Comparison of ENCODE assay signal across 14 cellular contexts in genomic region chr20:36400901-36401300, GRCh38.
A peak's percentile ranks its signal among the peaks of the same experiment; 100 is the strongest.
DNase-seq lines count a peak whose midpoint lies in the region; ATAC-seq and TF ChIP-seq lines count a peak whose summit lies in the region.
"Had no signal": no experiment of that assay in that cellular context is flagged by ENCODE, and none has a peak within 500 bp of the region (broad histone marks: within the 10 kb centered on the region; RNA-seq: fewer than 3 reads in every experiment).

No MANE protein-coding gene starts in this region.

- no peak overlapping the region for H3K4me3 Mint-ChIP-seq in GM23338
- H3K4me3 Mint-ChIP-seq in stimulated activated naive B cell treated with anti-CD40 and anti-IgM and Interleukin-4, amounts not matched to agents 10 μg/mL and 1 μg/mL and 100 μg/mL, for 72 hours = no peak overlapping the region

- H3K4me3 ChIP-seq in BE2C (ENCODE audit: low read depth, low read length) (no peak overlapping the region), GM23338 (no peak overlapping the region)
- H3K4me3 ChIP-seq: SJSA1 had no signal

- peak; percentile 36 for DNase-seq in BE2C
- DNase-seq in GM23338 (ENCODE audit: low spot score) = peak; percentile 59
- peak; percentile 75 for DNase-seq in SK-MEL-5 (ENCODE audit: low read depth, low spot score)
- DNase-seq in iPS-NIHi7 (ENCODE audit: extremely low spot score) = peak; percentile 57
- DNase-seq in stimulated activated naive B cell treated with anti-CD40 and anti-IgM and Interleukin-4, amounts not matched to agents 10 μg/mL and 1 μg/mL and 100 μg/mL, for 72 hours = no peak
- no peak for DNase-seq in SKM-1 (lab: John Stamatoyannopoulos, UW; ENCODE audit: unreplicated experiment)
- no peak for DNase-seq in activated gamma-delta T cell (lab: John Stamatoyannopoulos, UW)
- DNase-seq: KG1, NCI-H1417 treated with DMSO at 0.1 percent for 48 hours, NCI-H2029 treated with DMSO at 0.1 percent for 48 hours, T-helper 1 cell had no signal

- no peaks in the 10 kb centered on the region for H3K36me3 ChIP-seq in BE2C
- no peaks in the 10 kb centered on the region for H3K36me3 ChIP-seq in GM23338 (ENCODE audit: insufficient read depth)
- H3K36me3 ChIP-seq: SJSA1 had no signal

- peaks cover 16% of the 10 kb centered on the region for H3K4me1 Mint-ChIP-seq in GM23338
- peaks cover 0 to 1% of the 10 kb centered on the region in 2 donors for H3K4me1 Mint-ChIP-seq in stimulated activated naive B cell treated with anti-CD40 and anti-IgM and Interleukin-4, amounts not matched to agents 10 μg/mL and 1 μg/mL and 100 μg/mL, for 72 hours
- H3K4me1 Mint-ChIP-seq: CD14-positive monocyte had no signal

- H3K4me2 ChIP-seq in GM23338 = 0 out of 2 replicates have a peak overlapping the region, but pooled peaks have one; percentile 32

- H3K9me3 ChIP-seq in BE2C = no peaks in the 10 kb centered on the region
- H3K9me3 ChIP-seq: SJSA1 had no signal

- no peaks in the 10 kb centered on the region for H3K27me3 ChIP-seq in BE2C
- no peaks in the 10 kb centered on the region for H3K27me3 ChIP-seq in GM23338 (ENCODE audit: insufficient read depth)

- no peaks in the 10 kb centered on the region for H3F3A ChIP-seq in GM23338 (replicated peaks; ENCODE audit: low read depth)

- H3K27me3 Mint-ChIP-seq in GM23338 (ENCODE audit: insufficient read depth, low read depth, poor library complexity) = peaks cover 10% of the 10 kb centered on the region
- peaks cover 47 to 55% of the 10 kb centered on the region in 2 donors for H3K27me3 Mint-ChIP-seq in stimulated activated naive B cell treated with anti-CD40 and anti-IgM and Interleukin-4, amounts not matched to agents 10 μg/mL and 1 μg/mL and 100 μg/mL, for 72 hours

- H3K27ac ChIP-seq in GM23338 (ENCODE audit: low read depth) = no peak overlapping the region
- H3K27ac ChIP-seq: RWPE1, SJSA1 had no signal

- TF ChIP-seq CTCF in BE2C (IDR thresholded peaks at IDR 0.05; ENCODE audit: low read depth, low read length) (no peak), GM23338 (conservative IDR thresholded peaks at IDR 0.05; ENCODE audit: low read depth in 2 of 2) (no peak)

- in situ Hi-C loops in SK-MEL-5 (cut with HindIII; ENCODE audit: low pct_unique_long_range_greater_than_20kb, low sequenced_read_pairs) = no loop called here

- H3K4me1 ChIP-seq in BE2C (no peaks in the 10 kb centered on the region), GM23338 (ENCODE audit: insufficient read depth) (peaks cover 9% of the 10 kb centered on the region)
- H3K4me1 ChIP-seq: SJSA1 had no signal

- H4K20me1 ChIP-seq in GM23338 (replicated peaks; ENCODE audit: insufficient read depth) = no peaks in the 10 kb centered on the region

- peak overlapping the region; percentile 76; the same call in 1 of the 2 replicates for H2AFZ ChIP-seq in GM23338

- H3K9me3 Mint-ChIP-seq in GM23338 = no peaks in the 10 kb centered on the region; the same call in 2 of the 3 replicates
- H3K9me3 Mint-ChIP-seq in stimulated activated naive B cell treated with anti-CD40 and anti-IgM and Interleukin-4, amounts not matched to agents 10 μg/mL and 1 μg/mL and 100 μg/mL, for 72 hours = peaks cover 2 to 5% of the 10 kb centered on the region in 2 donors

- H3K9me2 ChIP-seq in GM23338 (ENCODE audit: insufficient read depth) = no peaks in the 10 kb centered on the region

- H3K27ac Mint-ChIP-seq in GM23338 = no peak overlapping the region
- no peak overlapping the region for H3K27ac Mint-ChIP-seq in stimulated activated naive B cell treated with anti-CD40 and anti-IgM and Interleukin-4, amounts not matched to agents 10 μg/mL and 1 μg/mL and 100 μg/mL, for 72 hours
- H3K27ac Mint-ChIP-seq: CD14-positive monocyte had no signal

- peak; percentile 75 for ATAC-seq in GM23338
- ATAC-seq in stimulated activated naive B cell treated with anti-CD40 and anti-IgM and Interleukin-4, amounts not matched to agents 10 μg/mL and 1 μg/mL and 100 μg/mL, for 72 hours (replicated peaks) = no peak

- H3K79me2 ChIP-seq in GM23338 (replicated peaks; ENCODE audit: insufficient read depth) = no peaks in the 10 kb centered on the region

- no peaks in the 10 kb centered on the region; the same call in 2 of the 3 replicates for H3K36me3 Mint-ChIP-seq in GM23338 (ENCODE audit: low read depth)
- no peaks in the 10 kb centered on the region for H3K36me3 Mint-ChIP-seq in stimulated activated naive B cell treated with anti-CD40 and anti-IgM and Interleukin-4, amounts not matched to agents 10 μg/mL and 1 μg/mL and 100 μg/mL, for 72 hours
- H3K36me3 Mint-ChIP-seq: CD14-positive monocyte had no signal

TF ChIP-seq in GM23338, 12 proteins besides CTCF, POLR2A, EP300 and RAD21 (continues in another document):
- no peak for TF ChIP-seq ZNF462 (CRISPR knock-in tag; IDR thresholded peaks at IDR 0.05)
- TF ChIP-seq NANOG (IDR thresholded peaks at IDR 0.05; ENCODE audit: borderline replicate concordance) = no peak
- no peak for TF ChIP-seq STAT1 (IDR thresholded peaks at IDR 0.05; ENCODE audit: unreplicated experiment)
- no peak for TF ChIP-seq ZNF114 (CRISPR knock-in tag; IDR thresholded peaks at IDR 0.05)
- TF ChIP-seq ETS1 (IDR thresholded peaks at IDR 0.05) = no peak
- TF ChIP-seq ZNF331 (CRISPR knock-in tag; IDR thresholded peaks at IDR 0.05; ENCODE audit: low read depth) = no peak
- TF ChIP-seq EZH2phosphoT487 (IDR thresholded peaks at IDR 0.05; ENCODE audit: unreplicated experiment) = no peak
- TF ChIP-seq CREB1 (CRISPR knock-in tag; IDR thresholded peaks at IDR 0.05; ENCODE audit: low read depth) = no peak
- no peak for TF ChIP-seq POLR2AphosphoS5 (IDR thresholded peaks at IDR 0.05; ENCODE audit: low read depth)
- no peak for TF ChIP-seq JUNB (IDR thresholded peaks at IDR 0.05; ENCODE audit: unreplicated experiment)

Comparison
In these comparisons a context has a peak if more than half of its experiments do, and no peak if none do; other contexts are left out.
1. DNase-seq: peak in BE2C (single experiment), GM23338 (single experiment), SK-MEL-5 (single experiment) and iPS-NIHi7 (single experiment); none in stimulated activated naive B cell treated with anti-CD40 and anti-IgM and Interleukin-4, amounts not matched to agents 10 μg/mL and 1 μg/mL and 100 μg/mL, for 72 hours (single experiment), SKM-1 (single experiment) and activated gamma-delta T cell (single experiment).